10 cellular contexts compared by ENCODE assay signal in genomic region chr10:24826022-24826421, GRCh38.
A peak's percentile ranks its signal among the peaks of the same experiment; 100 is the strongest.
DNase-seq lines count a peak whose midpoint lies in the region; ATAC-seq and TF ChIP-seq lines count a peak whose summit lies in the region.
"Had no signal": no experiment of that assay in that cellular context is flagged by ENCODE, and none has a peak within 500 bp of the region (broad histone marks: within the 10 kb centered on the region; RNA-seq: fewer than 3 reads in every experiment).

No MANE protein-coding gene starts in this region.

- intact Hi-C loops in mammary epithelial cell (cut with micrococcal nuclease): loop anchor here (10.0 kb wide), 1 partner anchor 181 kb away; no protein-coding TSS in a partner anchor

- H3K4me2 ChIP-seq in mammary epithelial cell (ENCODE audit: insufficient read depth, low read depth, low read length): peak overlapping the region; percentile 77

- H3K9me3 ChIP-seq in MG63 (no peaks in the 10 kb centered on the region), mammary epithelial cell (replicated peaks; ENCODE audit: insufficient read depth, low read length) (no peaks in the 10 kb centered on the region)

- TF ChIP-seq CTCF in mammary epithelial cell (conservative IDR thresholded peaks at IDR 0.05 in 1 of 2, IDR thresholded peaks at IDR 0.05 in 1 of 2; ENCODE audit: extremely low read depth in 1 of 2, insufficient read depth in 1 of 2, low read depth in 1 of 2, low read length in 2 of 2): no peak
- no peak for TF ChIP-seq CTCF in nephron (IDR thresholded peaks at IDR 0.05; ENCODE audit: unreplicated experiment in 3 of 3)

- H2AFZ ChIP-seq in mammary epithelial cell (ENCODE audit: low read depth, low read length): no peak overlapping the region

- no peaks in the 10 kb centered on the region for H3K79me2 ChIP-seq in mammary epithelial cell (ENCODE audit: insufficient read depth, low read length)

- in situ Hi-C loops in mammary epithelial cell (cut with MboI; ENCODE audit: low sequenced_read_pairs in 2 of 2): loop anchor here in 1 of 2 donors (10.0 kb wide), 2 partner anchors 79 to 129 kb away; partner anchors contain the start of gene PRTFDC1

- H3K27me3 Mint-ChIP-seq in nephron (ENCODE audit: low read depth): no peaks in the 10 kb centered on the region

- peak overlapping the region in 1 of 3 experiments; percentile 11 for H3K4me3 Mint-ChIP-seq in nephron

- H4K20me1 ChIP-seq in mammary epithelial cell (ENCODE audit: insufficient read depth, low read length): no peaks in the 10 kb centered on the region

- H3K27ac ChIP-seq in mammary epithelial cell (ENCODE audit: insufficient read depth, low read depth, low read length): peak overlapping the region; percentile 46

- no peaks in the 10 kb centered on the region for H3K27me3 ChIP-seq in MG63
- no peaks in the 10 kb centered on the region for H3K27me3 ChIP-seq in mammary epithelial cell (ENCODE audit: insufficient read depth, low read length)

- CTCF ChIA-PET in mammary epithelial cell (lab: Charles Lee; ENCODE audit: low non-redundant PET): interaction anchor here (0.6 to 0.7 kb wide), 3 partner anchors 43 to 105 kb away, joined by 3 to 5 read pairs (median 3); no protein-coding TSS in a partner anchor

- dilution Hi-C loops in mammary epithelial cell (cut with HindIII; ENCODE audit: low sequenced_read_pairs): no loop called here

- no TSS peak for BruUV-seq in mammary epithelial cell (replicated peaks; lab: Mats Ljungman, UMichigan)

- peaks cover 12% of the 10 kb centered on the region for H3K4me1 Mint-ChIP-seq in nephron

- ATAC-seq in HG03442 (IDR thresholded peaks at IDR 0.05; ENCODE audit: unreplicated experiment): no peak
- ATAC-seq: left lobe of liver had no signal

- H3K9ac ChIP-seq in mammary epithelial cell (ENCODE audit: insufficient read depth, low read length): no peak overlapping the region

- H3K36me3 Mint-ChIP-seq in nephron (ENCODE audit: low read depth): no peaks in the 10 kb centered on the region

- 4% methylated on average over 4 of the region's 4 CpGs for WGBS in mammary epithelial cell (ENCODE audit: low coverage, missing lambda C conversion rate)

- no peak overlapping the region for H3K4me3 ChIP-seq in MG63
- H3K4me3 ChIP-seq in mammary epithelial cell (replicated peaks in 1 of 3; ENCODE audit: insufficient read depth in 1 of 3, low read depth in 2 of 3, low read length in 3 of 3): peak overlapping the region in 2 of 3 experiments; percentile 6 to 12

- H3K9me3 Mint-ChIP-seq in nephron: no peaks in the 10 kb centered on the region

- peak; percentile 2 for DNase-seq in NCI-H2171 treated with DMSO at 0.1 percent for 48 hours (lab: John Stamatoyannopoulos, UW)
- DNase-seq in NCI-H2171 (lab: John Stamatoyannopoulos, UW): no peak
- peak; percentile 3 for DNase-seq in MG63
- peak; percentile 75 for DNase-seq in mammary epithelial cell
- DNase-seq in NCI-H2227 treated with DMSO at 0.1 percent for 48 hours (lab: John Stamatoyannopoulos, UW): no peak
- no peak for DNase-seq in HuH-7 (ENCODE audit: low spot score)
- DNase-seq: 8988T had no signal

- no peaks in the 10 kb centered on the region for H3K36me3 ChIP-seq in MG63
- H3K36me3 ChIP-seq in mammary epithelial cell (ENCODE audit: insufficient read depth, low read length): no peaks in the 10 kb centered on the region

- peak overlapping the region in 2 of 3 experiments; percentile 20 to 33 for H3K27ac Mint-ChIP-seq in nephron

- H3K4me1 ChIP-seq in mammary epithelial cell (ENCODE audit: insufficient read depth, low read length): peaks cover 36% of the 10 kb centered on the region

Comparison
In these comparisons a context has a peak if more than half of its experiments do, and no peak if none do; other contexts are left out.
1. DNase-seq: peak in NCI-H2171 treated with DMSO at 0.1 percent for 48 hours (single experiment), MG63 (single experiment) and mammary epithelial cell (single experiment); none in NCI-H2171 (single experiment), NCI-H2227 treated with DMSO at 0.1 percent for 48 hours (single experiment) and HuH-7 (single experiment).